Comparison of ENCODE assay signal across 20 cellular contexts in the genomic region with DNA sequence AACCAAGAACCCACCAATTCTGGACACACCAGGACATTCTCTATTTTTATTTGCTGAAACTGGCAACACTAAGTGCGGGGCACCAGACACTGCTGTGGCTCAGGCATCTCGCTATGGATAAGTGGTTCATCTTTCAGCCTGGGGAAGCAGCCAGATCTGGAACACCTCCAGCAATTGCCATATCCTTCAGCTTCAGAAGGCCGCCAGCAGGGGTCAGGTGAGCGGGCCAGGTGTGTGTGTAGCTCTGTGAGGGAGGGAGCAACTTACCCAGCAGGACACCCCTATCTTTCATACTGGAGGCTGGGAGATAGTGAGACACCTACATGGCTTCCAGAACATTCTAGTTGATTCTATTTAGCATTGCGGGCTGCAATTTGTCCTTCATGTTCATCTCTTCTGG.
"Had no signal": no experiment of that assay in that cellular context is flagged by ENCODE, and none has a peak within 500 bp of the region (broad histone marks: within the 10 kb centered on the region; RNA-seq: fewer than 3 reads in every experiment).

No MANE protein-coding gene starts in this region.

- DNase-seq: activated CD4-positive, alpha-beta T cell treated with anti-CD3 and anti-CD28 coated beads, Interleukin-2, amount 50 U/mL, for 1 hour; activated CD8-positive, alpha-beta memory T cell treated with anti-CD3 and anti-CD28 coated beads for 24 hours; activated gamma-delta T cell treated with Interleukin-2 at 50 U/mL for 16 hours; amniotic stem cell; body of pancreas; central memory CD4-positive, alpha-beta T cell; colonic mucosa; esophagus squamous epithelium; hippocampal formation; kidney glomerular epithelial cell; mesenchymal stem cell; nucleus accumbens; right cardiac atrium; stimulated activated CD4-positive, alpha-beta T cell treated with anti-CD3 and anti-CD28 coated beads, Interleukin-4, amount 100 ng/mL, for 4 hours; stimulated activated CD8-positive, alpha-beta memory T cell treated with anti-CD3 and anti-CD28 coated beads, Interleukin-4, amount 100 ng/mL, for 48 hours; stimulated activated naive CD8-positive, alpha-beta T cell treated with anti-CD3 and anti-CD28 coated beads, Interleukin-15, Interleukin-2, amounts not matched to agents 100 U/mL and 50 U/mL, for 24 hours; transverse colon had no signal

- H3K27ac ChIP-seq: body of pancreas, colonic mucosa, esophagus squamous epithelium, transverse colon, vagina had no signal

- ATAC-seq: activated CD4-positive, CD25-positive, alpha-beta regulatory T cell treated with anti-CD3 and anti-CD28 coated beads, Interleukin-2, amount 50 U/mL, for 24 hours; body of pancreas; natural killer cell treated with Interleukin-12 subunit alpha and Interleukin-12 subunit beta and Interleukin-15 and Interleukin-18, amount 100 ng/mL, for 72 hours; right cardiac atrium; stimulated activated naive CD8-positive, alpha-beta T cell treated with anti-CD3 and anti-CD28 coated beads, Interleukin-15, Interleukin-2, amounts not matched to agents 100 U/mL and 50 U/mL, for 24 hours had no signal
